Comparison of ENCODE assay signal across 19 cellular contexts in genomic region chr2:183606718-183607085, GRCh38.
DNase-seq lines count a peak whose midpoint lies in the region; ATAC-seq, FAIRE-seq and TF ChIP-seq lines count a peak whose summit lies in the region.
"Had no signal": no experiment of that assay in that cellular context is flagged by ENCODE, and none has a peak within 500 bp of the region (broad histone marks: within the 10 kb centered on the region; RNA-seq: fewer than 3 reads in every experiment).

No MANE protein-coding gene starts in this region.

- no peak for TF ChIP-seq CTCF in astrocyte (IDR thresholded peaks at IDR 0.05; ENCODE audit: insufficient read depth, low read depth, low read length)
- TF ChIP-seq CTCF in hepatocyte (IDR thresholded peaks at IDR 0.05; ENCODE audit: poor library complexity), result no peak
- TF ChIP-seq CTCF in mucosa of descending colon (IDR thresholded peaks at IDR 0.05), result no peak
- no peak for TF ChIP-seq CTCF in upper lobe of right lung (IDR thresholded peaks at IDR 0.05)
- TF ChIP-seq CTCF in breast epithelium (IDR thresholded peaks at IDR 0.05), result no peak

- no peak overlapping the region for H3K4me3 Mint-ChIP-seq in astrocyte (ENCODE audit: unreplicated experiment)
- H3K4me3 Mint-ChIP-seq: CD4-positive, alpha-beta memory T cell had no signal

- ATAC-seq in mucosa of descending colon, result peak; percentile 23
- ATAC-seq in upper lobe of right lung, result no peak
- ATAC-seq: GM12878 had no signal

- no peak for FAIRE-seq in astrocyte (lab: Jason Lieb, UNC)
- FAIRE-seq: GM19239, H1 had no signal

- H3K9me3 Mint-ChIP-seq in astrocyte (ENCODE audit: unreplicated experiment), result no peaks in the 10 kb centered on the region

- H3K4me1 ChIP-seq in astrocyte (ENCODE audit: insufficient read depth, low read length) (no peaks in the 10 kb centered on the region), hepatocyte (ENCODE audit: insufficient read depth) (peaks cover 3% of the 10 kb centered on the region), mucosa of descending colon (ENCODE audit: low read depth) (no peaks in the 10 kb centered on the region), upper lobe of right lung (no peaks in the 10 kb centered on the region), breast epithelium (no peaks in the 10 kb centered on the region)

- H3K4me1 Mint-ChIP-seq in astrocyte (ENCODE audit: low read depth, unreplicated experiment), result peaks cover 3% of the 10 kb centered on the region
- H3K4me1 Mint-ChIP-seq: CD4-positive, alpha-beta memory T cell had no signal

- no peaks in the 10 kb centered on the region for H3K9me2 ChIP-seq in hepatocyte (replicated peaks; ENCODE audit: insufficient read depth)

- H3K36me3 Mint-ChIP-seq in astrocyte (ENCODE audit: low read depth, unreplicated experiment), result no peaks in the 10 kb centered on the region
- H3K36me3 Mint-ChIP-seq: CD4-positive, alpha-beta memory T cell had no signal

- H3K27ac Mint-ChIP-seq in astrocyte (ENCODE audit: unreplicated experiment), result no peak overlapping the region
- H3K27ac Mint-ChIP-seq: CD4-positive, alpha-beta memory T cell had no signal

- no peaks in the 10 kb centered on the region for H3K79me2 ChIP-seq in astrocyte (ENCODE audit: insufficient read depth, low read length)
- H3K79me2 ChIP-seq in hepatocyte, result no peaks in the 10 kb centered on the region

- no peak for TF ChIP-seq POLR2A in breast epithelium (IDR thresholded peaks at IDR 0.05)

- H3K27me3 ChIP-seq in astrocyte (ENCODE audit: insufficient read depth, low read length), result no peaks in the 10 kb centered on the region
- H3K27me3 ChIP-seq in hepatocyte, result no peaks in the 10 kb centered on the region
- no peaks in the 10 kb centered on the region for H3K27me3 ChIP-seq in upper lobe of right lung
- H3K27me3 ChIP-seq in breast epithelium, result no peaks in the 10 kb centered on the region

- H3K4me2 ChIP-seq in astrocyte (ENCODE audit: low read length) (peak overlapping the region; percentile 29), hepatocyte (no peak overlapping the region)

- DNase-seq in NCI-H226 (peak; percentile 40), astrocyte (ENCODE audit: low read depth) (no peak), hepatocyte (ENCODE audit: low spot score) (peak; percentile 30), mucosa of descending colon (no peak), upper lobe of right lung (no peak), breast epithelium (ENCODE audit: low spot score in 2 of 2) (no peak)
- no peak for DNase-seq in effector CD8-positive, alpha-beta T cell (lab: John Stamatoyannopoulos, UW)
- DNase-seq: C1 segment of cervical spinal cord; Calu3; CD4-positive, alpha-beta memory T cell; COR-L47; DMS79; EL; GDM1; GM23248; H7 had no signal

- 71% methylated on average over 3 of the region's 3 CpGs for WGBS in hepatocyte (ENCODE audit: low lambda C conversion rate, missing lambda C conversion rate)

- H3K9me3 ChIP-seq in astrocyte (ENCODE audit: insufficient read depth, low read depth, low read length) (no peaks in the 10 kb centered on the region), hepatocyte (ENCODE audit: low read depth) (no peaks in the 10 kb centered on the region), mucosa of descending colon (no peaks in the 10 kb centered on the region), upper lobe of right lung (no peaks in the 10 kb centered on the region), breast epithelium (no peaks in the 10 kb centered on the region)

- H3K36me3 ChIP-seq in astrocyte (ENCODE audit: insufficient read depth, low read length) (no peaks in the 10 kb centered on the region), hepatocyte (replicated peaks; ENCODE audit: insufficient read depth, low read depth) (no peaks in the 10 kb centered on the region), mucosa of descending colon (ENCODE audit: low read depth) (no peaks in the 10 kb centered on the region), upper lobe of right lung (no peaks in the 10 kb centered on the region), breast epithelium (no peaks in the 10 kb centered on the region)

- H3K4me3 ChIP-seq in astrocyte (ENCODE audit: insufficient read depth, low read depth, low read length), result no peak overlapping the region
- H3K4me3 ChIP-seq in hepatocyte, result no peak overlapping the region
- no peak overlapping the region for H3K4me3 ChIP-seq in mucosa of descending colon
- no peak overlapping the region for H3K4me3 ChIP-seq in upper lobe of right lung
- no peak overlapping the region for H3K4me3 ChIP-seq in breast epithelium
- H3K4me3 ChIP-seq: GM12878, GM23248 had no signal

- H2AFZ ChIP-seq in astrocyte (ENCODE audit: low read depth, low read length) (no peak overlapping the region), hepatocyte (peak overlapping the region; percentile 34)
- H2AFZ ChIP-seq: GM23248 had no signal

- H3K27ac ChIP-seq in astrocyte (ENCODE audit: low read depth, low read length) (no peak overlapping the region), hepatocyte (peak overlapping the region; percentile 69), upper lobe of right lung (no peak overlapping the region), breast epithelium (no peak overlapping the region)
- H3K27ac ChIP-seq: GM23248 had no signal

- intact Hi-C loops in mucosa of descending colon (cut with DNase I, micrococcal nuclease) (no loop called here), upper lobe of right lung (cut with DNase I) (no loop called here), breast epithelium (cut with DNase I; ENCODE audit: low total_unique reads) (no loop called here)

- no peak overlapping the region for H3K9ac ChIP-seq in astrocyte (ENCODE audit: low read length)
- H3K9ac ChIP-seq: GM23248 had no signal

- no peaks in the 10 kb centered on the region for H3K27me3 Mint-ChIP-seq in astrocyte (ENCODE audit: low read depth, unreplicated experiment)
- H3K27me3 Mint-ChIP-seq: CD4-positive, alpha-beta memory T cell had no signal

- no peaks in the 10 kb centered on the region for H4K20me1 ChIP-seq in astrocyte (ENCODE audit: insufficient read depth, low read length)
- H4K20me1 ChIP-seq in hepatocyte (ENCODE audit: insufficient read depth, poor library complexity, severe bottlenecking), result no peaks in the 10 kb centered on the region

Comparison
In these comparisons a context has a peak if more than half of its experiments do, and no peak if none do; other contexts are left out.
1. DNase-seq: peak in NCI-H226 (single experiment) and hepatocyte (single experiment); none in astrocyte (single experiment), mucosa of descending colon (0 of 3), upper lobe of right lung (single experiment), effector CD8-positive, alpha-beta T cell (single experiment) and breast epithelium (0 of 2).